Comparison of ENCODE assay signal across 1 cellular context in the genomic region with DNA sequence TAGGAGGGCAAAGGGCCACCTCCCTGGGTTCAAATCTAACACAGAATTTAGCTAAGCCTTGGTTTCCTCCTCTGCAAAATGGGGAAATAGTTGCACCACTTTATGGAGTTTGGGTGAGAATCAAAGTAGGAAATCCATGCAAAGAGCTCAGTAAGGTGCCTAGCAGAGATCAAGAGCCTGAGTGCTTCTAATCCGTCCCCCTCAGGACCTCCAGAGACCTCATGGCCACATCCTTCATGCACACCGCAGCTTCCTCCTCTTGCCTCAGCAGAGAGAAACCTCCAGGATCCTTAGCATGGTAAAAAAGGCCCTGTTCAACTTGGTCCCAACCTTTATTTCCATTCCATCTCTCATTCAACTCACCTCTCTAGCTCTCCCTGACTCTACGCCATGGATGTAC.
TF ChIP-seq lines count a peak whose summit lies in the region.

No MANE protein-coding gene starts in this region.

TF ChIP-seq in SK-N-SH treated with all-trans-retinoic acid at 6 μM for 48 hours, 23 proteins besides CTCF, POLR2A, EP300 and RAD21:
- TF ChIP-seq ARNTL (CRISPR knock-in tag; IDR thresholded peaks at IDR 0.05; ENCODE audit: borderline replicate concordance, low read depth), result no peak
- TF ChIP-seq GLIS3 (CRISPR knock-in tag; IDR thresholded peaks at IDR 0.05), result no peak
- TF ChIP-seq BACH2 (CRISPR knock-in tag; IDR thresholded peaks at IDR 0.05; ENCODE audit: borderline replicate concordance), result no peak
- TF ChIP-seq TOX (CRISPR knock-in tag; IDR thresholded peaks at IDR 0.05; ENCODE audit: borderline replicate concordance), result no peak
- no peak for TF ChIP-seq SNAI2 (CRISPR knock-in tag; IDR thresholded peaks at IDR 0.05)
